ENCODE assay signal across 16 cellular contexts in genomic region chr13:59247166-59247565, GRCh38.
DNase-seq lines count a peak whose midpoint lies in the region; ATAC-seq lines count a peak whose summit lies in the region.
"Had no signal": no experiment of that assay in that cellular context is flagged by ENCODE, and none has a peak within 500 bp of the region (broad histone marks: within the 10 kb centered on the region; RNA-seq: fewer than 3 reads in every experiment).

No MANE protein-coding gene starts in this region.

- intact Hi-C loops in activated naive CD4-positive, alpha-beta T cell treated with anti-CD3 and anti-CD28 coated beads for 36 hours (cut with micrococcal nuclease), result no loop called here

- CTCF ChIA-PET in activated naive CD4-positive, alpha-beta T cell treated with anti-CD3 and anti-CD28 coated beads for 36 hours (lab: Charles Lee), result no interaction called here

- no peaks in the 10 kb centered on the region for H3K27me3 Mint-ChIP-seq in activated naive CD4-positive, alpha-beta T cell treated with anti-CD3 and anti-CD28 coated beads for 36 hours (ENCODE audit: low read depth)
- H3K27me3 Mint-ChIP-seq: activated CD8-positive, alpha-beta memory T cell treated with anti-CD3 and anti-CD28 coated beads, Interleukin-2, amount 10 ng/mL, durations not matched to agents 7 days and 5 days; CD4-positive, alpha-beta T cell; stimulated activated memory B cell treated with anti-CD40 and anti-IgM and Interleukin-4, amounts not matched to agents 10 μg/mL and 1 μg/mL and 100 μg/mL, for 72 hours had no signal

- no peak overlapping the region for H3K27ac Mint-ChIP-seq in activated naive CD4-positive, alpha-beta T cell treated with anti-CD3 and anti-CD28 coated beads for 36 hours
- H3K27ac Mint-ChIP-seq: activated CD8-positive, alpha-beta memory T cell treated with anti-CD3 and anti-CD28 coated beads, Interleukin-2, amount 10 ng/mL, durations not matched to agents 7 days and 5 days; CD4-positive, alpha-beta T cell; natural killer cell; stimulated activated memory B cell treated with anti-CD40 and anti-IgM and Interleukin-4, amounts not matched to agents 10 μg/mL and 1 μg/mL and 100 μg/mL, for 72 hours had no signal

- no peaks in the 10 kb centered on the region for H3K4me1 Mint-ChIP-seq in activated naive CD4-positive, alpha-beta T cell treated with anti-CD3 and anti-CD28 coated beads for 36 hours (ENCODE audit: low read depth)
- H3K4me1 Mint-ChIP-seq: activated CD8-positive, alpha-beta memory T cell treated with anti-CD3 and anti-CD28 coated beads, Interleukin-2, amount 10 ng/mL, durations not matched to agents 7 days and 5 days; natural killer cell; stimulated activated memory B cell treated with anti-CD40 and anti-IgM and Interleukin-4, amounts not matched to agents 10 μg/mL and 1 μg/mL and 100 μg/mL, for 72 hours had no signal

- H3K36me3 Mint-ChIP-seq in activated naive CD4-positive, alpha-beta T cell treated with anti-CD3 and anti-CD28 coated beads for 36 hours (ENCODE audit: low read depth), result no peaks in the 10 kb centered on the region
- H3K36me3 Mint-ChIP-seq: activated CD8-positive, alpha-beta memory T cell treated with anti-CD3 and anti-CD28 coated beads, Interleukin-2, amount 10 ng/mL, durations not matched to agents 7 days and 5 days; natural killer cell; stimulated activated memory B cell treated with anti-CD40 and anti-IgM and Interleukin-4, amounts not matched to agents 10 μg/mL and 1 μg/mL and 100 μg/mL, for 72 hours had no signal

- H3K9me3 Mint-ChIP-seq in activated naive CD4-positive, alpha-beta T cell treated with anti-CD3 and anti-CD28 coated beads for 36 hours, result no peaks in the 10 kb centered on the region
- H3K9me3 Mint-ChIP-seq: CD4-positive, alpha-beta T cell; natural killer cell; stimulated activated memory B cell treated with anti-CD40 and anti-IgM and Interleukin-4, amounts not matched to agents 10 μg/mL and 1 μg/mL and 100 μg/mL, for 72 hours had no signal

- DNase-seq in DMS 273 (lab: John Stamatoyannopoulos, UW; ENCODE audit: unreplicated experiment), result peak; percentile 8
- DNase-seq in DMS 273 treated with DMSO at 0.1 percent for 48 hours (lab: John Stamatoyannopoulos, UW), result no peak
- peak; percentile 17 for DNase-seq in SW480 (ENCODE audit: low spot score)
- DNase-seq in iPS-NIHi7 (ENCODE audit: extremely low spot score), result peak; percentile 23
- peak; percentile 61 for DNase-seq in superior temporal gyrus (ENCODE audit: extremely low spot score)
- no peak for DNase-seq in activated naive CD4-positive, alpha-beta T cell treated with anti-CD3 and anti-CD28 coated beads for 36 hours
- no peak for DNase-seq in NCI-H1417 treated with DMSO at 0.1 percent for 48 hours (lab: John Stamatoyannopoulos, UW)
- DNase-seq: activated CD8-positive, alpha-beta memory T cell treated with anti-CD3 and anti-CD28 coated beads, Interleukin-2, amount 10 ng/mL, durations not matched to agents 7 days and 5 days; activated naive CD4-positive, alpha-beta T cell treated with anti-CD3 and anti-CD28 coated beads, Interleukin-2, amount 50 U/mL, for 16 hours; CD4-positive, alpha-beta T cell; GM23248; natural killer cell; NCI-H2081; sigmoid colon had no signal

- H3K4me3 Mint-ChIP-seq in activated naive CD4-positive, alpha-beta T cell treated with anti-CD3 and anti-CD28 coated beads for 36 hours, result no peak overlapping the region
- H3K4me3 Mint-ChIP-seq: activated CD8-positive, alpha-beta memory T cell treated with anti-CD3 and anti-CD28 coated beads, Interleukin-2, amount 10 ng/mL, durations not matched to agents 7 days and 5 days; CD4-positive, alpha-beta T cell; natural killer cell; stimulated activated memory B cell treated with anti-CD40 and anti-IgM and Interleukin-4, amounts not matched to agents 10 μg/mL and 1 μg/mL and 100 μg/mL, for 72 hours had no signal

- ATAC-seq in GM21381 (IDR thresholded peaks at IDR 0.05; ENCODE audit: unreplicated experiment), result no peak
- ATAC-seq: activated CD8-positive, alpha-beta memory T cell treated with anti-CD3 and anti-CD28 coated beads, Interleukin-2, amount 10 ng/mL, durations not matched to agents 7 days and 5 days; natural killer cell; stimulated activated memory B cell treated with anti-CD40 and anti-IgM and Interleukin-4, amounts not matched to agents 10 μg/mL and 1 μg/mL and 100 μg/mL, for 72 hours had no signal

Comparison
In these comparisons a context has a peak if more than half of its experiments do, and no peak if none do; other contexts are left out.
1. DNase-seq: peak in DMS 273 (single experiment), SW480 (single experiment), iPS-NIHi7 (single experiment) and superior temporal gyrus (single experiment); none in DMS 273 treated with DMSO at 0.1 percent for 48 hours (single experiment), activated naive CD4-positive, alpha-beta T cell treated with anti-CD3 and anti-CD28 coated beads for 36 hours (single experiment) and NCI-H1417 treated with DMSO at 0.1 percent for 48 hours (single experiment).